ENCODE assay signal across 16 cellular contexts in genomic region chr14:92633274-92633616, GRCh38.
DNase-seq lines count a peak whose midpoint lies in the region; ATAC-seq and TF ChIP-seq lines count a peak whose summit lies in the region.
"Had no signal": no experiment of that assay in that cellular context is flagged by ENCODE, and none has a peak within 500 bp of the region (broad histone marks: within the 10 kb centered on the region; RNA-seq: fewer than 3 reads in every experiment).

No MANE protein-coding gene starts in this region.

- H2AFZ ChIP-seq in IMR-90 (replicated peaks; ENCODE audit: low read length, poor library complexity) = no peak overlapping the region
- H2AFZ ChIP-seq: parathyroid adenoma had no signal

- H3K36me3 Mint-ChIP-seq in CD14-positive monocyte = peaks cover 27 to 53% of the 10 kb centered on the region in 2 donors

- TF ChIP-seq CTCF in CD14-positive monocyte (IDR thresholded peaks at IDR 0.05) (no peak), IMR-90 (conservative IDR thresholded peaks at IDR 0.05; ENCODE audit: low read depth, low read length) (no peak), GM10266 (IDR thresholded peaks at IDR 0.05; ENCODE audit: control insufficient read depth, insufficient read depth, low read depth, missing control alignments) (no peak)

- H3K4me3 ChIP-seq in IMR-90 (ENCODE audit: insufficient read depth, low read depth, low read length) (no peak overlapping the region), right cardiac atrium (ENCODE audit: low read length) (no peak overlapping the region), rectal smooth muscle tissue (ENCODE audit: low read length) (no peak overlapping the region)
- H3K4me3 ChIP-seq: dorsolateral prefrontal cortex, transverse colon had no signal

- no peak overlapping the region for H2BK5ac ChIP-seq in IMR-90 (ENCODE audit: low read depth, low read length, poor library complexity, severe bottlenecking)

- H4K5ac ChIP-seq in IMR-90 (ENCODE audit: low read depth, low read length) = 0 out of 2 replicates have a peak overlapping the region, but pooled peaks have one; percentile 5

- peak overlapping the region; percentile 40 for H2AK9ac ChIP-seq in IMR-90 (replicated peaks; ENCODE audit: low read depth, low read length, poor library complexity)

- H2BK15ac ChIP-seq in IMR-90 (ENCODE audit: low read depth, low read length) = peak overlapping the region; percentile 14; the same call in 2 of the 3 replicates

- H3K27ac ChIP-seq in IMR-90 (ENCODE audit: insufficient read depth, low read length) = peak overlapping the region; percentile 43; the same call in 1 of the 2 replicates
- H3K27ac ChIP-seq in right cardiac atrium (ENCODE audit: low read length) = no peak overlapping the region
- peak overlapping the region; percentile 22 for H3K27ac ChIP-seq in rectal smooth muscle tissue (ENCODE audit: low read depth, low read length)
- H3K27ac ChIP-seq: dorsolateral prefrontal cortex, parathyroid adenoma had no signal

- ATAC-seq in IMR-90 (ENCODE audit: low read depth) (no peak), right cardiac atrium (peak; percentile 62 to 69), HG03521 (IDR thresholded peaks at IDR 0.05; ENCODE audit: unreplicated experiment) (no peak), HG02623 (IDR thresholded peaks at IDR 0.05; ENCODE audit: unreplicated experiment) (no peak)

- intact Hi-C loops in CD14-positive monocyte (cut with micrococcal nuclease) (no loop called here), IMR-90 (cut with micrococcal nuclease) (no loop called here), right cardiac atrium (cut with DNase I) (no loop called here)

- H3K18ac ChIP-seq in IMR-90 (ENCODE audit: low read depth, low read length) = no peak overlapping the region; the same call in none of the 2 replicates

- in situ Hi-C loops in IMR-90 (cut with MboI; ENCODE audit: low sequenced_read_pairs) = no loop called here

- no peak overlapping the region for H3K14ac ChIP-seq in IMR-90 (replicated peaks; ENCODE audit: low read depth, low read length)

- POLR2A ChIA-PET in IMR-90 (lab: Charles Lee; ENCODE audit: unreplicated experiment) = no interaction called here

- no peaks in the 10 kb centered on the region; the same call in 1 of the 2 replicates for H4K20me1 ChIP-seq in IMR-90 (ENCODE audit: insufficient read depth, low read length)

- H3K27ac Mint-ChIP-seq in CD14-positive monocyte = peak overlapping the region; percentile 89 to 95 (median 93)
- H3K27ac Mint-ChIP-seq: activated CD4-positive, alpha-beta T cell treated with anti-CD3 and anti-CD28 coated beads, Interleukin-2, amount 10 ng/mL, durations not matched to agents 7 days and 5 days; H9 had no signal

- peak; percentile 88 for DNase-seq in CD14-positive monocyte (ENCODE audit: low spot score)
- no peak for DNase-seq in IMR-90
- DNase-seq in right cardiac atrium = peak in 2 of 3 donors; percentile 58 to 65
- no peak for DNase-seq in GM10266 (ENCODE audit: extremely low spot score)
- DNase-seq: activated CD4-positive, alpha-beta T cell treated with anti-CD3 and anti-CD28 coated beads, Interleukin-2, amount 10 ng/mL, durations not matched to agents 7 days and 5 days; H9; mesendoderm; NCI-H187; NCI-H526 treated with DMSO at 0.1 percent for 48 hours; T-helper 2 cell; transverse colon had no signal

- CTCF ChIA-PET in IMR-90 (lab: Yijun Ruan, JAX) = interaction anchor here (0.6 to 0.9 kb wide), 3 partner anchors 10 to 53 kb away, joined by 3 read pairs; no protein-coding TSS in a partner anchor

- WGBS in IMR-90 (ENCODE audit: extremely low coverage in 2 of 2, insufficient read length in 1 of 2), 2 experiments = no CpG with 5 or more reads among the region's 5 CpGs
- WGBS in right cardiac atrium = 74% methylated on average over 5 of the region's 5 CpGs

- dilution Hi-C loops in IMR-90 (cut with HindIII; ENCODE audit: low sequenced_read_pairs, unreplicated experiment) = no loop called here

- 0 out of 2 replicates have a peak overlapping the region, but pooled peaks have one; percentile 22 for H3K9ac ChIP-seq in IMR-90 (ENCODE audit: low read depth, low read length)
- no peak overlapping the region for H3K9ac ChIP-seq in rectal smooth muscle tissue (ENCODE audit: low read length)
- H3K9ac ChIP-seq: parathyroid adenoma had no signal

- H3K4ac ChIP-seq in IMR-90 (ENCODE audit: low read depth, low read length) = peak overlapping the region; percentile 55

- H3K4me1 ChIP-seq in IMR-90 (ENCODE audit: control insufficient read depth, insufficient read depth, low read length) (peaks cover 10% of the 10 kb centered on the region), right cardiac atrium (ENCODE audit: control insufficient read depth, insufficient read depth, low read length) (peaks cover 3% of the 10 kb centered on the region), rectal smooth muscle tissue (ENCODE audit: control insufficient read depth, insufficient read depth, low read length) (no peaks in the 10 kb centered on the region)
- H3K4me1 ChIP-seq: parathyroid adenoma had no signal

- H3K9me3 ChIP-seq in IMR-90 (ENCODE audit: control insufficient read depth, insufficient read depth, low read length) (no peaks in the 10 kb centered on the region), right cardiac atrium (ENCODE audit: control insufficient read depth, low read length) (no peaks in the 10 kb centered on the region)
- H3K9me3 ChIP-seq: transverse colon had no signal

- peak overlapping the region; percentile 3 for H2BK120ac ChIP-seq in IMR-90 (ENCODE audit: low read depth, low read length)

- H2BK20ac ChIP-seq in IMR-90 (ENCODE audit: low read depth, low read length) = no peak overlapping the region; the same call in 1 of the 2 replicates

- H3K36me3 ChIP-seq in IMR-90 (ENCODE audit: control insufficient read depth, insufficient read depth, low read length) (no peaks in the 10 kb centered on the region; the same call in 1 of the 2 replicates), rectal smooth muscle tissue (ENCODE audit: control insufficient read depth, insufficient read depth, low read length) (no peaks in the 10 kb centered on the region)
- H3K36me3 ChIP-seq: transverse colon had no signal

- H3K4me3 Mint-ChIP-seq in CD14-positive monocyte = peak overlapping the region; percentile 68 to 73
- H3K4me3 Mint-ChIP-seq: activated CD4-positive, alpha-beta T cell treated with anti-CD3 and anti-CD28 coated beads, Interleukin-2, amount 10 ng/mL, durations not matched to agents 7 days and 5 days; H9 had no signal

- peak overlapping the region; percentile 44 for H4K91ac ChIP-seq in IMR-90 (ENCODE audit: insufficient read depth, low read depth, low read length)

- H2AK5ac ChIP-seq in IMR-90 (ENCODE audit: low read depth, low read length) = peak overlapping the region; percentile 70; the same call in 1 of the 2 replicates

- no peak overlapping the region for H3K4me2 ChIP-seq in IMR-90 (ENCODE audit: low read depth, low read length)

- H3K23ac ChIP-seq in IMR-90 (ENCODE audit: low read depth, low read length) = no peak overlapping the region

- H3K79me1 ChIP-seq in IMR-90 (ENCODE audit: low read depth in 1 of 2, low read length in 2 of 2) = peaks cover 0 to 21% of the 10 kb centered on the region in 2 experiments; a peak in 2 of 4 replicates

- no peak for TF ChIP-seq POLR2A in IMR-90 (IDR thresholded peaks at IDR 0.05; ENCODE audit: low read depth, low read length)

- peaks cover 13% of the 10 kb centered on the region; the same call in 1 of the 2 replicates for H3K9me1 ChIP-seq in IMR-90 (ENCODE audit: insufficient read depth, low read length)

- no peak for TF ChIP-seq RAD21 in IMR-90 (IDR thresholded peaks at IDR 0.05; ENCODE audit: low read length)

- H3K4me1 Mint-ChIP-seq in CD14-positive monocyte = peaks cover 66% of the 10 kb centered on the region

- no TSS peak for BruUV-seq in IMR-90 (replicated peaks; lab: Mats Ljungman, UMichigan)

- no peaks in the 10 kb centered on the region for H3K27me3 ChIP-seq in IMR-90 (ENCODE audit: control insufficient read depth, insufficient read depth, low read length)
- no peaks in the 10 kb centered on the region for H3K27me3 ChIP-seq in right cardiac atrium (ENCODE audit: control insufficient read depth, insufficient read depth)
- no peaks in the 10 kb centered on the region for H3K27me3 ChIP-seq in rectal smooth muscle tissue (ENCODE audit: control insufficient read depth, insufficient read depth, low read length)
- H3K27me3 ChIP-seq: dorsolateral prefrontal cortex, transverse colon had no signal

- peaks cover under 1 to 2% (median 1%) of the 10 kb centered on the region in 3 donors for H3K27me3 Mint-ChIP-seq in CD14-positive monocyte (ENCODE audit: low read depth in 3 of 3)
- H3K27me3 Mint-ChIP-seq: activated CD4-positive, alpha-beta T cell treated with anti-CD3 and anti-CD28 coated beads, Interleukin-2, amount 10 ng/mL, durations not matched to agents 7 days and 5 days had no signal

- H3K9me3 Mint-ChIP-seq in CD14-positive monocyte = peaks cover 0 to 5% (median 2%) of the 10 kb centered on the region in 7 donors
- H3K9me3 Mint-ChIP-seq: H9 had no signal

- H4K8ac ChIP-seq in IMR-90 (ENCODE audit: low read depth in 2 of 2, low read length in 2 of 2) = peak overlapping the region in 1 of 2 experiments; percentile 10; a peak in 1 of 4 replicates

- H3K56ac ChIP-seq in IMR-90 (ENCODE audit: extremely low read depth, insufficient read depth, low read length) = no peak overlapping the region

TF ChIP-seq in IMR-90, 13 proteins besides CTCF, POLR2A, EP300 and RAD21 (continues in another document):
- no peak for TF ChIP-seq RFX5 (IDR thresholded peaks at IDR 0.05; ENCODE audit: low read depth, low read length)
- TF ChIP-seq NFE2L2 (IDR thresholded peaks at IDR 0.05; ENCODE audit: low read depth, low read length) = no peak
- no peak for TF ChIP-seq RCOR1 (IDR thresholded peaks at IDR 0.05; ENCODE audit: insufficient replicate concordance, low read length)
- no peak for TF ChIP-seq MAFK (IDR thresholded peaks at IDR 0.05; ENCODE audit: low read depth, low read length)
- no peak for TF ChIP-seq CEBPB (IDR thresholded peaks at IDR 0.05; ENCODE audit: low read depth, low read length)
- TF ChIP-seq FOS (IDR thresholded peaks at IDR 0.05; ENCODE audit: low read depth, low read length) = no peak
- TF ChIP-seq USF2 (IDR thresholded peaks at IDR 0.05; ENCODE audit: low read depth, low read length) = no peak
- TF ChIP-seq CHD1 (IDR thresholded peaks at IDR 0.05; ENCODE audit: low read depth, low read length) = no peak
- no peak for TF ChIP-seq MAZ (IDR thresholded peaks at IDR 0.05; ENCODE audit: borderline replicate concordance, low read depth, low read length)

Comparison
In these comparisons a context has a peak if more than half of its experiments do, and no peak if none do; other contexts are left out.
1. DNase-seq: peak in CD14-positive monocyte (single experiment) and right cardiac atrium (2 of 3); none in IMR-90 (single experiment) and GM10266 (single experiment).
2. ATAC-seq: peak in right cardiac atrium (2 of 2); none in IMR-90 (single experiment), HG03521 (single experiment) and HG02623 (single experiment).